Comparison of ENCODE assay signal across 9 cellular contexts in the genomic region with DNA sequence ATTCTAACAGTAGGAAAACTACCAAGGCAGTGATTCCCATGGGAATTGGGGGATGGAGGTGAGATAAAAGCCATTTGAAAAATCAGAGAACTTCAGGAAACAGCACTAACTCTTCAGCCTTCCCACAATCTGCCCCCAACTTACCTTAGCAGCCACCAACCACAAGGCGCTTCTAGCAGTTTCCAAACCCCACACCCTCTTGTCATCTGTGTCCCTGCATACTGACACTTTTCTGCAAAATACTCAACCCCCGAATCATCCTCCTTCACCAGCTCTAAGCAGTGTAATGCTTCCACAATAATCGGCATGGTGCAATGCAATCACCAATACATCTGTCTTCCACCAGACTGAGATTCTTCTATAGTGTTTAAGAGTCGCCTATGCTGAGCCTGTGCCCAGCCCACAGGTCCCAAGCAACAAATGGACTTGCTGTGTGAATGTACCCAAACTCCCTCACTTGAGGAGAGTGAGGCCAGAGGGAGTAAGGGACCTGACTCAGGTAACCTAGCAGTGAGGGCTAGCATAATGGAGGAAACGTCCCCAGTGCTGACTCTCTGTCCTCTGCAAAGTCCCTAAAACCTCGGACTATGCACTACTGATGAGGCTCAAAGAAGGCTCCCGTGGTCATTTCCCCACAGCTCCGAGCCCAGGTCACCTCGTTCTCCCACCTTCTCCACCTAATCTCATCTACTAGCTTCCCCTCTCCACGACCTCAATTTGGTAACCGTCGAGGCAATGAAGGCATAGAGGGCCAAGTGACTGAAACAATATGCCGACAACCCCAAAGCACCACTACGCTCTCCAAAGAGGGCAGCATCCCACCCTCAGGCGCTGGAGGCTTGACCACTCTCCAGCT. TPM values are rescaled to one million over a fixed set of nuclear protein-coding genes. Genes with fewer than 3 reads are reported as not detected.
DNase-seq lines count a peak whose midpoint lies in the region; ATAC-seq and TF ChIP-seq lines count a peak whose summit lies in the region.
"Had no signal": no experiment of that assay in that cellular context is flagged by ENCODE, and none has a peak within 500 bp of the region (broad histone marks: within the 10 kb centered on the region; RNA-seq: fewer than 3 reads in every experiment).

No MANE protein-coding gene starts in this region.

- peaks cover 0 to 14% of the 10 kb centered on the region in 2 donors for H3K27me3 Mint-ChIP-seq in T-cell

- H3K27ac Mint-ChIP-seq in T-cell = peak overlapping the region; percentile 75 to 84

- intact Hi-C loops in Right ventricle myocardium inferior (cut with DNase I) (loop anchor here (5.0 kb wide), 2 partner anchors 82 to 122 kb away; partner anchors contain the start of gene NAE1), sigmoid colon (cut with DNase I) (loop anchor here (5.0 to 10.0 kb wide), 4 partner anchors 88 to 346 kb away; partner anchors contain the start of genes CKLF and TK2)

- H3K4me1 ChIP-seq in cardiac muscle cell (ENCODE audit: low read depth) = peaks cover 8% of the 10 kb centered on the region
- H3K4me1 ChIP-seq in sigmoid colon = peaks cover 0 to 53% (median 50%) of the 10 kb centered on the region in 4 donors

- H3K36me3 ChIP-seq in cardiac muscle cell = peaks cover 21% of the 10 kb centered on the region
- H3K36me3 ChIP-seq in sigmoid colon = peaks cover 0 to 36% (median 1%) of the 10 kb centered on the region in 4 donors

- H3K4me1 Mint-ChIP-seq in T-cell = peaks cover 33 to 51% (median 44%) of the 10 kb centered on the region in 3 donors

- H3K9me3 ChIP-seq in cardiac muscle cell (ENCODE audit: low read depth) (no peaks in the 10 kb centered on the region), sigmoid colon (no peaks in the 10 kb centered on the region)

- peak overlapping the region; percentile 85 to 89 (median 87) for H3K4me3 Mint-ChIP-seq in T-cell

- no peak for ATAC-seq in Right ventricle myocardium inferior
- no peak for ATAC-seq in T-cell (replicated peaks in 1 of 4)
- no peak for ATAC-seq in HG02588 (IDR thresholded peaks at IDR 0.05; ENCODE audit: unreplicated experiment)
- no peak for ATAC-seq in HG03378 (IDR thresholded peaks at IDR 0.05; ENCODE audit: unreplicated experiment)

- H3K36me3 Mint-ChIP-seq in T-cell = peaks cover 20% of the 10 kb centered on the region

- H3K4me3 ChIP-seq in cardiac muscle cell = peak overlapping the region; percentile 100
- peak overlapping the region; percentile 92 for H3K4me3 ChIP-seq in fibroblast of the aortic adventitia (ENCODE audit: low read depth, low read length)
- H3K4me3 ChIP-seq in sigmoid colon = peak overlapping the region; percentile 78 to 96 (median 94)

- TF ChIP-seq POLR2A in sigmoid colon (IDR thresholded peaks at IDR 0.05) = no peak

- peak overlapping the region; percentile 100 for H3K27ac ChIP-seq in cardiac muscle cell
- H3K27ac ChIP-seq in sigmoid colon = peak overlapping the region; percentile 87 to 96 (median 90)

- TF ChIP-seq CTCF in cardiac muscle cell (IDR thresholded peaks at IDR 0.05; ENCODE audit: low read depth, low read length) = no peak
- TF ChIP-seq CTCF in fibroblast of the aortic adventitia (IDR thresholded peaks at IDR 0.05; ENCODE audit: insufficient read depth, low read length) = no peak
- TF ChIP-seq CTCF in sigmoid colon (IDR thresholded peaks at IDR 0.05) = no peak

- DNase-seq in cardiac muscle cell (ENCODE audit: low read depth in 1 of 2, low spot score in 1 of 2) = peak in 1 of 2 donors; percentile 9
- DNase-seq in Right ventricle myocardium inferior (ENCODE audit: missing footprints) = no peak
- DNase-seq in T-cell = no peak
- DNase-seq in fibroblast of the aortic adventitia (ENCODE audit: low read depth) = no peak
- no peak for DNase-seq in sigmoid colon
- DNase-seq in NCI-H1694 treated with DMSO at 0.1 percent for 48 hours (lab: John Stamatoyannopoulos, UW) = no peak

- CTCF ChIA-PET in T-cell (lab: Charles Lee) = interaction anchor here in 1 of 2 donors (0.5 to 1.9 kb wide), 6 partner anchors 13 to 188 kb away, joined by 3 to 6 read pairs (median 4); no protein-coding TSS in a partner anchor

- H3K9me3 Mint-ChIP-seq in T-cell = no peaks in the 10 kb centered on the region

- POLR2A ChIA-PET in T-cell (lab: Charles Lee) = interaction anchor here in 1 of 2 donors (0.6 kb wide), 1 partner anchor 17 kb away, joined by 4 read pairs; no protein-coding TSS in a partner anchor

- TF ChIP-seq EP300 in sigmoid colon (IDR thresholded peaks at IDR 0.05) = no peak

- H3K27me3 ChIP-seq in cardiac muscle cell (peaks cover 3% of the 10 kb centered on the region), sigmoid colon (no peaks in the 10 kb centered on the region)

- 10 to 17% methylated on average over 15 of the region's 15 CpGs for WGBS in sigmoid colon, 2 donors

RNA-seq across cellular contexts. Expression of gene DYNC1LI2, which starts 0.9 kb away (rescaled TPM):
- total RNA-seq in cardiac muscle cell (54.5 and 58.6 TPM in 2 replicates), Right ventricle myocardium inferior (76.6 TPM), T-cell (10 to 100 TPM; 69.9 to 92.1 (median 81.3) TPM), fibroblast of the aortic adventitia (ENCODE audit: low replicate concordance) (148 and 256 TPM in 2 replicates), sigmoid colon (100 to 1,000 TPM; 164 to 327 (median 261) TPM)
- polyA plus RNA-seq in cardiac muscle cell (76.0 and 89.6 TPM in 2 replicates), sigmoid colon (10 to 100 TPM; 52.9 to 68.7 (median 60.8) TPM)

RNA-seq across cellular contexts. Expression of gene TERB1, which starts 50.9 kb away (rescaled TPM):
- not detected in 2 replicates for total RNA-seq in cardiac muscle cell
- not detected in 2 replicates for polyA plus RNA-seq in cardiac muscle cell
- not detected for total RNA-seq in Right ventricle myocardium inferior
- total RNA-seq in T-cell = under 1 TPM in 2 of 5 donors, not detected in 3; 0.10 to 0.12 TPM
- total RNA-seq in fibroblast of the aortic adventitia (ENCODE audit: low replicate concordance) = 0.08 and 0.09 TPM in 2 replicates
- total RNA-seq in sigmoid colon = under 1 TPM in 1 of 4 donors, not detected in 3; under 0.01 TPM
- under 1 TPM in 1 of 3 donors, not detected in 2; 0.03 TPM for polyA plus RNA-seq in sigmoid colon
- total RNA-seq: glomerular endothelial cell had no signal

RNA-seq across cellular contexts. Expression of gene CMTM4, which starts 54.0 kb away (rescaled TPM):
- total RNA-seq in cardiac muscle cell = 42.3 and 61.6 TPM in 2 replicates
- 19.7 and 22.8 TPM in 2 replicates for polyA plus RNA-seq in cardiac muscle cell
- 10.9 TPM for total RNA-seq in Right ventricle myocardium inferior
- 1 to 10 TPM; 1.1 to 2.3 (median 1.8) TPM for total RNA-seq in T-cell
- 13.3 and 16.8 TPM in 2 replicates for total RNA-seq in fibroblast of the aortic adventitia (ENCODE audit: low replicate concordance)
- total RNA-seq in sigmoid colon = 10 to 100 TPM in 2 of 4 donors, 1 to 10 TPM in 2; 6.1 to 12.5 (median 9.4) TPM
- 10 to 100 TPM; 27.0 to 65.1 (median 40.2) TPM for polyA plus RNA-seq in sigmoid colon
